In the genomic region with DNA sequence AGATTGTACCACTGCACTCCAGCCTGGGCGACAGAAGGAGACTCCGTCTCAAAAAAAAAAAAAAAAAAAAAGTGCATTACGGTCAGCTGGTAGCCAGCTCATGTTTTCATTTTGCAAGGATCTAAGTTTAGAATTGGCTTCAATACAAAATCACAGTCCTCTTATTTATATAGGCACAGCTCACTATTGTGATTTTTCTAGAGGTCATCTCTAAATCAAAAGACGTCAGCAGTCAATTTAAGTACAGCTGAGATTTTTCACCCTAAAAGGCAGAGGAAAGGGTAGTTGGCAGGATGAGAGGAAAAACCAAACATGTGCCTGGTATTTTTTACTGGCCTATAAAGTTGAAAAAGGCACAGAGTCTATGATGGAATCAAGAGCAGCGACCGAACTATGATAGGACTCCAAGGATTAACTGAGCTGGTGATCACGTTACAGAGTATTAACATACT, we compare ENCODE assay signal across 13 cellular contexts. TPM values are rescaled to one million over a fixed set of nuclear protein-coding genes. Genes with fewer than 3 reads are reported as not detected.
A peak's percentile ranks its signal among the peaks of the same experiment; 100 is the strongest.
DNase-seq lines count a peak whose midpoint lies in the region; ATAC-seq and TF ChIP-seq lines count a peak whose summit lies in the region.
"Had no signal": no experiment of that assay in that cellular context is flagged by ENCODE, and none has a peak within 500 bp of the region (broad histone marks: within the 10 kb centered on the region; RNA-seq: fewer than 3 reads in every experiment).

No MANE protein-coding gene starts in this region.

- H3K27me3 ChIP-seq in psoas muscle (ENCODE audit: insufficient read depth in 3 of 3, low read length in 2 of 3), result no peaks in the 10 kb centered on the region
- H3K27me3 ChIP-seq in spleen (replicated peaks in 1 of 7), result no peaks in the 10 kb centered on the region
- H3K27me3 ChIP-seq: suprapubic skin had no signal

- TF ChIP-seq CTCF in C4-2B (conservative IDR thresholded peaks at IDR 0.05) (no peak), fibroblast of mammary gland (conservative IDR thresholded peaks at IDR 0.05; ENCODE audit: control insufficient read depth, insufficient read depth, low read depth, low read length) (no peak), psoas muscle (IDR thresholded peaks at IDR 0.05) (no peak), spleen (IDR thresholded peaks at IDR 0.05 in 8 of 11, conservative IDR thresholded peaks at IDR 0.05 in 3 of 11) (no peak)

- peak; percentile 66 to 83 (median 80) for ATAC-seq in psoas muscle
- ATAC-seq in GM18498 (IDR thresholded peaks at IDR 0.05; ENCODE audit: unreplicated experiment), result no peak

- H3K4me3 ChIP-seq in fibroblast of mammary gland (ENCODE audit: control insufficient read depth, low read depth, low read length), result no peak overlapping the region
- H3K4me3 ChIP-seq in psoas muscle, result peak overlapping the region; percentile 44
- H3K4me3 ChIP-seq in spleen, result no peak overlapping the region
- H3K4me3 ChIP-seq: suprapubic skin had no signal

- WGBS in psoas muscle, 3 donors, result 7 to 11% (median 9%) methylated on average over 7 of the region's 7 CpGs
- 74 to 89% (median 79%) methylated on average over 7 of the region's 7 CpGs for WGBS in spleen, 5 donors

- H3K4me1 ChIP-seq in psoas muscle (peaks cover 58% of the 10 kb centered on the region), spleen (no peaks in the 10 kb centered on the region)
- H3K4me1 ChIP-seq: suprapubic skin had no signal

- H3K9me3 ChIP-seq in psoas muscle (no peaks in the 10 kb centered on the region), spleen (no peaks in the 10 kb centered on the region)
- H3K9me3 ChIP-seq: suprapubic skin had no signal

- intact Hi-C loops in psoas muscle (cut with DNase I) (no loop called here), spleen (cut with DNase I; ENCODE audit: low total_unique reads) (no loop called here)

- H3K36me3 ChIP-seq in psoas muscle (ENCODE audit: insufficient read depth in 1 of 2, low read depth in 1 of 2) (peaks cover 0 to 15% of the 10 kb centered on the region in 2 donors), spleen (no peaks in the 10 kb centered on the region)
- H3K36me3 ChIP-seq: suprapubic skin had no signal

- DNase-seq in RPMI7951 (ENCODE audit: low read depth) (peak; percentile 52), fibroblast of mammary gland (ENCODE audit: low read depth) (peak; percentile 82), psoas muscle (no peak), spleen (no peak), HUDEP-2 (lab: John Stamatoyannopoulos, UW; ENCODE audit: unreplicated experiment in 76 of 76) (no peak), pons (ENCODE audit: low spot score) (no peak)
- DNase-seq: cerebellar nuclear complex; Karpas-422; stimulated activated CD4-positive, alpha-beta T cell treated with anti-CD3 and anti-CD28 coated beads, Interleukin-2, amount 100 ng/mL, for 24 hours had no signal

- peak overlapping the region; percentile 34 for H3K27ac ChIP-seq in C4-2B
- peak overlapping the region; percentile 95 for H3K27ac ChIP-seq in psoas muscle
- H3K27ac ChIP-seq in spleen, result peak overlapping the region in 2 of 8 donors; percentile 30 to 43
- H3K27ac ChIP-seq: suprapubic skin had no signal

- TF ChIP-seq POLR2A in spleen (IDR thresholded peaks at IDR 0.05), result no peak

RNA-seq across cellular contexts. Expression of a gene that starts 30.8 kb away (rescaled TPM):
- not detected in 2 replicates for total RNA-seq in RPMI7951 (2014; rRNA removed; shearing (Covaris generic))
- total RNA-seq in psoas muscle, result 100 to 1,000 TPM; 247 to 661 (median 465) TPM
- polyA plus RNA-seq in psoas muscle, result 1,000 to 10,000 TPM in 1 of 3 donors, 100 to 1,000 TPM in 2; 456 to 1,213 (median 601) TPM
- total RNA-seq in spleen, result not detected
- under 1 TPM in 2 of 3 donors, not detected in 1; 0.06 to 0.50 TPM for polyA plus RNA-seq in spleen
- total RNA-seq: suprapubic skin; T-helper 2 cell treated with Interferon-gamma antibody and Interleukin-4, amounts not matched to agents 100 ng/mL and 5 ng/mL, for 36 hours had no signal

RNA-seq across cellular contexts. Expression of a gene that starts 42.8 kb away (rescaled TPM):
- not detected in 2 replicates for total RNA-seq in RPMI7951 (2014; rRNA removed; shearing (Covaris generic))
- total RNA-seq in psoas muscle, result 1 to 10 TPM in 2 of 4 donors, under 1 TPM in 2; 0.38 to 1.7 (median 0.74) TPM
- 1 to 10 TPM in 1 of 3 donors, under 1 TPM in 2; 0.08 to 1.2 (median 0.75) TPM for polyA plus RNA-seq in psoas muscle
- total RNA-seq in spleen, result not detected
- polyA plus RNA-seq in spleen, result not detected
- total RNA-seq: T-helper 2 cell treated with Interferon-gamma antibody and Interleukin-4, amounts not matched to agents 100 ng/mL and 5 ng/mL, for 36 hours had no signal

Comparison
In these comparisons a context has a peak if more than half of its experiments do, and no peak if none do; other contexts are left out.
1. DNase-seq: peak in RPMI7951 (single experiment) and fibroblast of mammary gland (single experiment); none in psoas muscle (0 of 2), spleen (single experiment), HUDEP-2 (0 of 76) and pons (single experiment).
2. RNA of a gene that starts 30.8 kb away (total RNA-seq): 247 to 661 TPM in psoas muscle; not detected in RPMI7951 and not detected in spleen; every median in the first group is over 100 times any median in the second.